In genomic region chr5:6557807-6558575, GRCh38 we compare ENCODE assay signal across 31 cellular contexts.
"Had no signal": no experiment of that assay in that cellular context is flagged by ENCODE, and none has a peak within 500 bp of the region (broad histone marks: within the 10 kb centered on the region; RNA-seq: fewer than 3 reads in every experiment).

No MANE protein-coding gene starts in this region.

- H3K36me3 Mint-ChIP-seq: activated CD4-positive, alpha-beta memory T cell treated with anti-CD3 and anti-CD28 coated beads for 36 hours; activated CD8-positive, alpha-beta memory T cell treated with anti-CD3 and anti-CD28 coated beads, Interleukin-2, amount 10 ng/mL, durations not matched to agents 7 days and 5 days; activated naive CD4-positive, alpha-beta T cell treated with anti-CD3 and anti-CD28 coated beads, Interleukin-2, amount 50 U/mL, for 24 hours; activated naive CD8-positive, alpha-beta T cell treated with anti-CD3 and anti-CD28 coated beads for 36 hours had no signal

- H3K36me3 ChIP-seq: adrenal gland, WERI-Rb-1 had no signal

- H3K9me3 Mint-ChIP-seq: activated B cell treated with CpG ODN at 0.5 μM for 24 hours; activated CD4-positive, alpha-beta memory T cell treated with anti-CD3 and anti-CD28 coated beads for 36 hours; activated naive CD4-positive, alpha-beta T cell treated with anti-CD3 and anti-CD28 coated beads for 36 hours; activated naive CD4-positive, alpha-beta T cell treated with anti-CD3 and anti-CD28 coated beads, Interleukin-2, amount 50 U/mL, for 24 hours; activated naive CD8-positive, alpha-beta T cell treated with anti-CD3 and anti-CD28 coated beads for 36 hours; activated naive CD8-positive, alpha-beta T cell treated with anti-CD3 and anti-CD28 coated beads, Interleukin-2, amount 50 U/mL, for 24 hours; activated T-cell treated with anti-CD3 and anti-CD28 coated beads, Interleukin-2, amount 50 U/mL, for 24 hours; activated T-helper 17 cell treated with anti-CD3 and anti-CD28 coated beads, Interleukin-2, amount 50 U/mL, for 72 hours; T-helper 2 cell treated with Interferon-gamma antibody and Interleukin-4, amounts not matched to agents 5 μg/mL and 100 μg/mL, for 36 hours had no signal

- H3K9me3 ChIP-seq: adrenal gland, body of pancreas had no signal

- ATAC-seq: activated CD4-positive, CD25-positive, alpha-beta regulatory T cell treated with anti-CD3 and anti-CD28 coated beads, Interleukin-2, amount 50 U/mL, for 24 hours; activated CD8-positive, alpha-beta memory T cell treated with anti-CD3 and anti-CD28 coated beads, Interleukin-2, amount 10 ng/mL, durations not matched to agents 7 days and 5 days; activated CD8-positive, alpha-beta T cell treated with anti-CD3 and anti-CD28 coated beads, Interleukin-2, amount 10 ng/mL, durations not matched to agents 7 days and 5 days; activated naive CD8-positive, alpha-beta T cell treated with anti-CD3 and anti-CD28 coated beads, Interleukin-2, amount 50 U/mL, for 24 hours; activated T-helper 17 cell treated with anti-CD3 and anti-CD28 coated beads, Interleukin-2, amount 50 U/mL, for 72 hours; body of pancreas; T-helper 17 cell had no signal

- H3K4me1 ChIP-seq: adrenal gland, body of pancreas had no signal

- H3K4me3 Mint-ChIP-seq: activated B cell treated with CpG ODN at 0.5 μM for 24 hours; activated CD4-positive, alpha-beta memory T cell treated with anti-CD3 and anti-CD28 coated beads for 36 hours; activated CD8-positive, alpha-beta memory T cell treated with anti-CD3 and anti-CD28 coated beads, Interleukin-2, amount 10 ng/mL, durations not matched to agents 7 days and 5 days; activated CD8-positive, alpha-beta T cell treated with anti-CD3 and anti-CD28 coated beads, Interleukin-2, amount 10 ng/mL, durations not matched to agents 7 days and 5 days; activated naive CD4-positive, alpha-beta T cell treated with anti-CD3 and anti-CD28 coated beads for 36 hours; activated naive CD4-positive, alpha-beta T cell treated with anti-CD3 and anti-CD28 coated beads, Interleukin-2, amount 50 U/mL, for 24 hours; activated naive CD8-positive, alpha-beta T cell treated with anti-CD3 and anti-CD28 coated beads for 36 hours; activated naive CD8-positive, alpha-beta T cell treated with anti-CD3 and anti-CD28 coated beads, Interleukin-2, amount 50 U/mL, for 24 hours; activated T-cell treated with anti-CD3 and anti-CD28 coated beads, Interleukin-2, amount 50 U/mL, for 24 hours; activated T-helper 17 cell treated with anti-CD3 and anti-CD28 coated beads, Interleukin-2, amount 50 U/mL, for 72 hours; T-helper 17 cell; T-helper 2 cell treated with Interferon-gamma antibody and Interleukin-4, amounts not matched to agents 5 μg/mL and 100 μg/mL, for 36 hours had no signal

- H3K27me3 ChIP-seq: adrenal gland, body of pancreas had no signal

- H3K27ac ChIP-seq: adrenal gland, body of pancreas, epithelial cell of prostate, WERI-Rb-1 had no signal

- H3K27ac Mint-ChIP-seq: activated B cell treated with CpG ODN at 0.5 μM for 24 hours; activated CD4-positive, alpha-beta memory T cell treated with anti-CD3 and anti-CD28 coated beads for 36 hours; activated CD8-positive, alpha-beta memory T cell treated with anti-CD3 and anti-CD28 coated beads, Interleukin-2, amount 10 ng/mL, durations not matched to agents 7 days and 5 days; activated CD8-positive, alpha-beta T cell treated with anti-CD3 and anti-CD28 coated beads, Interleukin-2, amount 10 ng/mL, durations not matched to agents 7 days and 5 days; activated naive CD4-positive, alpha-beta T cell treated with anti-CD3 and anti-CD28 coated beads for 36 hours; activated naive CD4-positive, alpha-beta T cell treated with anti-CD3 and anti-CD28 coated beads, Interleukin-2, amount 50 U/mL, for 24 hours; activated naive CD8-positive, alpha-beta T cell treated with anti-CD3 and anti-CD28 coated beads for 36 hours; activated naive CD8-positive, alpha-beta T cell treated with anti-CD3 and anti-CD28 coated beads, Interleukin-2, amount 50 U/mL, for 24 hours; activated T-cell treated with anti-CD3 and anti-CD28 coated beads, Interleukin-2, amount 50 U/mL, for 24 hours; activated T-helper 17 cell treated with anti-CD3 and anti-CD28 coated beads, Interleukin-2, amount 50 U/mL, for 72 hours; T-helper 17 cell; T-helper 2 cell treated with Interferon-gamma antibody and Interleukin-4, amounts not matched to agents 5 μg/mL and 100 μg/mL, for 36 hours had no signal

- DNase-seq: activated B cell treated with CpG ODN at 0.5 μM for 24 hours; activated CD4-positive, alpha-beta memory T cell treated with anti-CD3 and anti-CD28 coated beads for 36 hours; activated CD4-positive, alpha-beta T cell treated with anti-CD3 and anti-CD28 coated beads for 48 hours; activated CD8-positive, alpha-beta memory T cell treated with anti-CD3 and anti-CD28 coated beads, Interleukin-2, amount 10 ng/mL, durations not matched to agents 7 days and 5 days; activated CD8-positive, alpha-beta memory T cell treated with anti-CD3 and anti-CD28 coated beads, Interleukin-2, amount 50 U/mL, for 48 hours; activated CD8-positive, alpha-beta T cell treated with anti-CD3 and anti-CD28 coated beads, Interleukin-2, amount 10 ng/mL, durations not matched to agents 7 days and 5 days; activated effector memory CD4-positive, alpha-beta T cell treated with Interleukin-2 at 50 U/mL for 16 hours; activated gamma-delta T cell treated with Interleukin-2 at 50 U/mL for 16 hours; activated naive CD4-positive, alpha-beta T cell treated with anti-CD3 and anti-CD28 coated beads for 36 hours; activated naive CD8-positive, alpha-beta T cell treated with anti-CD3 and anti-CD28 coated beads for 36 hours; activated naive CD8-positive, alpha-beta T cell treated with anti-CD3 and anti-CD28 coated beads, Interleukin-2, amount 50 U/mL, for 24 hours; activated T-cell treated with anti-CD3 and anti-CD28 coated beads for 4 hours; activated T-cell treated with anti-CD3 and anti-CD28 coated beads, Interleukin-2, amount 50 U/mL, for 24 hours; amygdala; aorta; body of pancreas; caudate nucleus; cortex of kidney; dermis blood vessel endothelial cell; effector CD8-positive, alpha-beta T cell; foreskin fibroblast; T-helper 1 cell; T-helper 17 cell; T1000; WERI-Rb-1 had no signal

- H3K4me3 ChIP-seq: adrenal gland, body of pancreas had no signal

- H3K4me1 Mint-ChIP-seq: activated B cell treated with CpG ODN at 0.5 μM for 24 hours; activated CD8-positive, alpha-beta memory T cell treated with anti-CD3 and anti-CD28 coated beads, Interleukin-2, amount 10 ng/mL, durations not matched to agents 7 days and 5 days; activated naive CD4-positive, alpha-beta T cell treated with anti-CD3 and anti-CD28 coated beads, Interleukin-2, amount 50 U/mL, for 24 hours; activated naive CD8-positive, alpha-beta T cell treated with anti-CD3 and anti-CD28 coated beads for 36 hours; activated naive CD8-positive, alpha-beta T cell treated with anti-CD3 and anti-CD28 coated beads, Interleukin-2, amount 50 U/mL, for 24 hours; activated T-helper 17 cell treated with anti-CD3 and anti-CD28 coated beads, Interleukin-2, amount 50 U/mL, for 72 hours; T-helper 17 cell had no signal
